ENCODE assay signal across 19 cellular contexts in genomic region chr3:51679318-51679717, GRCh38. TPM values are rescaled to one million over a fixed set of nuclear protein-coding genes. Genes with fewer than 3 reads are reported as not detected.
A peak's percentile ranks its signal among the peaks of the same experiment; 100 is the strongest.
DNase-seq lines count a peak whose midpoint lies in the region; ATAC-seq, FAIRE-seq and TF ChIP-seq lines count a peak whose summit lies in the region.
"Had no signal": no experiment of that assay in that cellular context is flagged by ENCODE, and none has a peak within 500 bp of the region (broad histone marks: within the 10 kb centered on the region; RNA-seq: fewer than 3 reads in every experiment).

No MANE protein-coding gene starts in this region.

- TF ChIP-seq POLR2A in H1 (IDR thresholded peaks at IDR 0.05; ENCODE audit: control extremely low read depth in 1 of 2, low read depth in 2 of 2, low read length in 2 of 2): no peak

- H3K4me3 ChIP-seq in H1 (ENCODE audit: extremely low read depth in 1 of 4, insufficient read depth in 2 of 4, low read depth in 3 of 4, low read length in 4 of 4): no peak overlapping the region
- H3K4me3 ChIP-seq: left lung, mucosa of descending colon had no signal

- H3K27ac ChIP-seq in RWPE1 (peak overlapping the region; percentile 82), H1 (ENCODE audit: low read depth, low read length) (no peak overlapping the region)
- H3K27ac ChIP-seq: KMS-11, left lung had no signal

- no peaks in the 10 kb centered on the region for H4K20me1 ChIP-seq in H1 (replicated peaks in 1 of 2; ENCODE audit: control insufficient read depth in 1 of 2, insufficient read depth in 2 of 2, low read length in 2 of 2)

- peak overlapping the region; percentile 86 for H3K27ac Mint-ChIP-seq in activated naive CD4-positive, alpha-beta T cell treated with anti-CD3 and anti-CD28 coated beads, Interleukin-2, amount 50 U/mL, for 24 hours
- H3K27ac Mint-ChIP-seq in activated naive CD4-positive, alpha-beta T cell treated with anti-CD3 and anti-CD28 coated beads, Interleukin-2, amount 50 U/mL, for 72 hours: peak overlapping the region in 1 of 2 donors; percentile 27
- H3K27ac Mint-ChIP-seq in type B pancreatic cell: peak overlapping the region; percentile 34

- H3K4me3 Mint-ChIP-seq in activated naive CD4-positive, alpha-beta T cell treated with anti-CD3 and anti-CD28 coated beads, Interleukin-2, amount 50 U/mL, for 24 hours: no peak overlapping the region
- no peak overlapping the region for H3K4me3 Mint-ChIP-seq in type B pancreatic cell
- H3K4me3 Mint-ChIP-seq: endodermal cell had no signal

- no peaks in the 10 kb centered on the region for H3K23me2 ChIP-seq in H1 (ENCODE audit: low read depth, low read length)

- H3K14ac ChIP-seq in H1 (ENCODE audit: insufficient read length): no peak overlapping the region

- DNase-seq in activated naive CD4-positive, alpha-beta T cell treated with anti-CD3 and anti-CD28 coated beads, Interleukin-2, amount 50 U/mL, for 72 hours (ENCODE audit: low spot score in 2 of 2): no peak
- DNase-seq in RWPE1 (ENCODE audit: low spot score): no peak
- DNase-seq in H1 (ENCODE audit: low read depth in 1 of 2, low spot score in 2 of 2): no peak
- no peak for DNase-seq in type B pancreatic cell (ENCODE audit: extremely low spot score, unreplicated experiment)
- DNase-seq in hypothalamus (lab: John Stamatoyannopoulos, UW): no peak
- DNase-seq: activated CD4-positive, alpha-beta T cell treated with anti-CD3 and anti-CD28 coated beads, Interleukin-2, amount 50 U/mL, for 4 hours; activated effector memory CD4-positive, alpha-beta T cell treated with Interleukin-2 at 50 U/mL for 16 hours; EL; glutamatergic neuron; left lung; NCI-H1092 treated with DMSO at 0.1 percent for 48 hours; NCI-H2081; nucleus accumbens had no signal

- H2BK120ac ChIP-seq in H1 (replicated peaks; ENCODE audit: low read depth, low read length): no peak overlapping the region

- no peak overlapping the region for H3K18ac ChIP-seq in H1 (ENCODE audit: extremely low read depth, low read length)

- H2AK5ac ChIP-seq in H1 (ENCODE audit: low read depth, low read length): no peak overlapping the region

- TF ChIP-seq CTCF in RWPE1 (conservative IDR thresholded peaks at IDR 0.05; ENCODE audit: low read depth) (no peak), H1 (IDR thresholded peaks at IDR 0.05; ENCODE audit: control extremely low read depth in 1 of 3, insufficient read depth in 1 of 3, low read depth in 1 of 3, low read length in 3 of 3) (no peak), type B pancreatic cell (conservative IDR thresholded peaks at IDR 0.05) (no peak)

- no peak for FAIRE-seq in H1 (lab: Jason Lieb, UNC)
- FAIRE-seq: GM18507 had no signal

- TF ChIP-seq RAD21 in H1 (IDR thresholded peaks at IDR 0.05 in 1 of 2, conservative IDR thresholded peaks at IDR 0.05 in 1 of 2; ENCODE audit: low read depth in 2 of 2, low read length in 2 of 2): no peak

- H3K79me1 ChIP-seq in H1 (ENCODE audit: low read depth, low read length): peaks cover 3% of the 10 kb centered on the region

- no peaks in the 10 kb centered on the region for H3K79me2 ChIP-seq in H1 (ENCODE audit: control insufficient read depth in 1 of 2, insufficient read depth in 2 of 2, low read length in 2 of 2)

- 88% methylated on average over 4 of the region's 4 CpGs; no CpG with 5 or more reads in 1 of the 2 experiments for WGBS in H1 (ENCODE audit: extremely low coverage in 1 of 2, insufficient coverage in 1 of 2, insufficient read length in 1 of 2, insufficient replicate concordance in 2 of 2, low coverage in 1 of 2, low lambda C conversion rate in 2 of 2, missing lambda C conversion rate in 1 of 2), 2 experiments

- H3K36me3 ChIP-seq in H1 (ENCODE audit: control insufficient read depth in 2 of 4, insufficient read depth in 4 of 4, low read length in 3 of 4): no peaks in the 10 kb centered on the region

- H4K5ac ChIP-seq in H1 (ENCODE audit: insufficient read length, low read depth, low read length): no peak overlapping the region

- no peaks in the 10 kb centered on the region for H3K9me3 Mint-ChIP-seq in activated naive CD4-positive, alpha-beta T cell treated with anti-CD3 and anti-CD28 coated beads, Interleukin-2, amount 50 U/mL, for 24 hours
- H3K9me3 Mint-ChIP-seq in activated naive CD4-positive, alpha-beta T cell treated with anti-CD3 and anti-CD28 coated beads, Interleukin-2, amount 50 U/mL, for 72 hours: no peaks in the 10 kb centered on the region
- H3K9me3 Mint-ChIP-seq in type B pancreatic cell: no peaks in the 10 kb centered on the region
- H3K9me3 Mint-ChIP-seq: endodermal cell had no signal

- POLR2A ChIA-PET in RWPE1 (lab: Yijun Ruan, JAX; ENCODE audit: low non-redundant PET) (no interaction called here), H1 (lab: Charles Lee; ENCODE audit: partially characterized antibody) (no interaction called here)

- CTCF ChIA-PET in RWPE1 (lab: Yijun Ruan, JAX): interaction anchor here (1.3 kb wide), 1 partner anchor 177 kb away, joined by 3 read pairs; no protein-coding TSS in a partner anchor
- CTCF ChIA-PET in H1 (lab: Charles Lee; ENCODE audit: partially characterized antibody): interaction anchor here (0.5 to 6.4 kb wide), 8 partner anchors 11 to 216 kb away, joined by 3 to 123 read pairs (median 20); partner anchors contain the start of genes DCAF1 and TEX264

- H3K36me3 Mint-ChIP-seq in activated naive CD4-positive, alpha-beta T cell treated with anti-CD3 and anti-CD28 coated beads, Interleukin-2, amount 50 U/mL, for 24 hours: peaks cover 16% of the 10 kb centered on the region
- H3K36me3 Mint-ChIP-seq in activated naive CD4-positive, alpha-beta T cell treated with anti-CD3 and anti-CD28 coated beads, Interleukin-2, amount 50 U/mL, for 72 hours: peaks cover 11 to 17% of the 10 kb centered on the region in 2 donors
- H3K36me3 Mint-ChIP-seq in type B pancreatic cell: peaks cover 4% of the 10 kb centered on the region

- no peak overlapping the region for H3K4ac ChIP-seq in H1 (replicated peaks; ENCODE audit: insufficient read length, low read depth, low read length)

- H4K91ac ChIP-seq in H1 (replicated peaks; ENCODE audit: insufficient read length, low read length): no peak overlapping the region

- H4K8ac ChIP-seq in H1 (ENCODE audit: extremely low read depth, insufficient read depth, low read length): no peak overlapping the region

- no peak for TF ChIP-seq EP300 in H1 (IDR thresholded peaks at IDR 0.05; ENCODE audit: borderline replicate concordance in 1 of 2, low read depth in 2 of 2, low read length in 2 of 2)

- no peaks in the 10 kb centered on the region for H3K9me3 ChIP-seq in H1 (ENCODE audit: insufficient read depth in 2 of 2, low read depth in 1 of 2, low read length in 1 of 2)
- H3K9me3 ChIP-seq: left lung, mucosa of descending colon had no signal

- no peak overlapping the region for H2AFZ ChIP-seq in H1 (ENCODE audit: low read length)

- H3K23ac ChIP-seq in H1 (ENCODE audit: insufficient read length): no peak overlapping the region

- no peak overlapping the region for H2BK20ac ChIP-seq in H1 (ENCODE audit: low read length)

- H3K27me3 Mint-ChIP-seq in activated naive CD4-positive, alpha-beta T cell treated with anti-CD3 and anti-CD28 coated beads, Interleukin-2, amount 50 U/mL, for 24 hours: no peaks in the 10 kb centered on the region
- no peaks in the 10 kb centered on the region for H3K27me3 Mint-ChIP-seq in type B pancreatic cell

- no peaks in the 10 kb centered on the region for H3K27me3 ChIP-seq in H1 (replicated peaks in 1 of 4; ENCODE audit: control insufficient read depth in 3 of 4, extremely low read depth in 1 of 4, insufficient read depth in 3 of 4, low read length in 3 of 4)
- H3K27me3 ChIP-seq: left lung had no signal

- no peak overlapping the region for H3K56ac ChIP-seq in H1 (replicated peaks; ENCODE audit: insufficient read length, low read depth, low read length)

- 0 out of 2 replicates have a peak overlapping the region, but pooled peaks have one; percentile 9 for H2BK12ac ChIP-seq in H1 (ENCODE audit: low read depth, low read length)

- no peak overlapping the region for H2BK15ac ChIP-seq in H1 (ENCODE audit: low read length)

- peaks cover 0 to 9% (median 3%) of the 10 kb centered on the region in 4 experiments; a peak in 4 of 7 replicates for H3K4me1 ChIP-seq in H1 (replicated peaks in 1 of 4; ENCODE audit: control insufficient read depth in 3 of 4, insufficient read depth in 4 of 4, low read length in 3 of 4)

- no peak overlapping the region for H3K4me2 ChIP-seq in H1 (ENCODE audit: insufficient read depth in 1 of 2, low read depth in 2 of 2, low read length in 2 of 2)
- H3K4me2 ChIP-seq: KMS-11 had no signal

- H3K9ac ChIP-seq in H1 (replicated peaks in 1 of 4; ENCODE audit: extremely low read depth in 1 of 4, low read depth in 3 of 4, low read length in 3 of 4): no peak overlapping the region
- H3K9ac ChIP-seq: KMS-11 had no signal

- H2BK5ac ChIP-seq in H1 (ENCODE audit: low read depth, low read length): no peak overlapping the region

- ATAC-seq in activated naive CD4-positive, alpha-beta T cell treated with anti-CD3 and anti-CD28 coated beads, Interleukin-2, amount 50 U/mL, for 72 hours: no peak
- ATAC-seq in HG03175 (IDR thresholded peaks at IDR 0.05; ENCODE audit: unreplicated experiment): no peak
- ATAC-seq: left lung, mucosa of descending colon had no signal

- peaks cover 93% of the 10 kb centered on the region for H3K4me1 Mint-ChIP-seq in activated naive CD4-positive, alpha-beta T cell treated with anti-CD3 and anti-CD28 coated beads, Interleukin-2, amount 50 U/mL, for 24 hours
- H3K4me1 Mint-ChIP-seq in type B pancreatic cell (ENCODE audit: unreplicated experiment): peaks cover 11% of the 10 kb centered on the region

RNA-seq across cellular contexts. Expression of gene TEX264, which starts 8.3 kb away (rescaled TPM):
- total RNA-seq in activated naive CD4-positive, alpha-beta T cell treated with anti-CD3 and anti-CD28 coated beads, Interleukin-2, amount 50 U/mL, for 72 hours: 10 to 100 TPM; 25.7 to 44.0 TPM
- 11.2 and 11.9 TPM in 2 replicates for total RNA-seq in H1 (2021; fragmentation: NEBNext Ultra II Directional; extraction: Animal tissue kit (Norgen Biotek cat#: 25700))
- 35.6 and 42.0 TPM in 2 replicates for polyA plus RNA-seq in H1 (2011; rRNA removed)
- polyA plus RNA-seq in H1 (2011; cell fraction: cytosol; rRNA removed): 22.6 TPM
- 25.0 TPM for polyA plus RNA-seq in H1 (2011; cell fraction: nucleus; rRNA removed)
- 9.7 to 13.9 TPM (median 12.3 TPM) in 4 replicates for polyA plus RNA-seq in H1 (2012, experiment 1 of 2)
- polyA plus RNA-seq in H1 (2012, experiment 2 of 2): 13.6 TPM
- 12.9 TPM for polyA plus RNA-seq in H1 (2013, experiment 1 of 2)
- polyA plus RNA-seq in H1 (2013, experiment 2 of 2): 15.5 TPM
- 12.1 and 25.5 TPM in 2 replicates for polyA minus RNA-seq in H1 (2011; rRNA and poly(A)+ RNA removed)
- polyA minus RNA-seq in H1 (2011; cell fraction: cytosol; rRNA and poly(A)+ RNA removed): 6.2 TPM
- polyA minus RNA-seq in H1 (2011; cell fraction: nucleus; rRNA and poly(A)+ RNA removed): 4.4 TPM
- 43.8 and 50.0 TPM in 2 replicates for total RNA-seq in type B pancreatic cell (ENCODE audit: low replicate concordance)

RNA-seq across cellular contexts. Expression of gene GRM2, which starts 27.6 kb away (rescaled TPM):
- under 1 TPM; 0.16 to 0.54 TPM for total RNA-seq in activated naive CD4-positive, alpha-beta T cell treated with anti-CD3 and anti-CD28 coated beads, Interleukin-2, amount 50 U/mL, for 72 hours
- total RNA-seq in H1 (2021; fragmentation: NEBNext Ultra II Directional; extraction: Animal tissue kit (Norgen Biotek cat#: 25700)): 3.9 and 4.3 TPM in 2 replicates
- polyA plus RNA-seq in H1 (2011; rRNA removed): 10.5 and 11.7 TPM in 2 replicates
- 7.6 TPM for polyA plus RNA-seq in H1 (2011; cell fraction: cytosol; rRNA removed)
- 9.2 TPM for polyA plus RNA-seq in H1 (2011; cell fraction: nucleus; rRNA removed)
- polyA plus RNA-seq in H1 (2012, experiment 1 of 2): 2.9 to 4.9 TPM (median 4.2 TPM) in 4 replicates
- polyA plus RNA-seq in H1 (2012, experiment 2 of 2): 4.5 TPM
- polyA plus RNA-seq in H1 (2013, experiment 1 of 2): 3.9 TPM
- 3.6 TPM for polyA plus RNA-seq in H1 (2013, experiment 2 of 2)
- polyA minus RNA-seq in H1 (2011; rRNA and poly(A)+ RNA removed): 4.1 and 4.6 TPM in 2 replicates
- 2.7 TPM for polyA minus RNA-seq in H1 (2011; cell fraction: cytosol; rRNA and poly(A)+ RNA removed)
- 2.4 TPM for polyA minus RNA-seq in H1 (2011; cell fraction: nucleus; rRNA and poly(A)+ RNA removed)
- 0.29 and 0.58 TPM in 2 replicates for total RNA-seq in type B pancreatic cell (ENCODE audit: low replicate concordance)
